10 cellular contexts compared by ENCODE assay signal in the genomic region with DNA sequence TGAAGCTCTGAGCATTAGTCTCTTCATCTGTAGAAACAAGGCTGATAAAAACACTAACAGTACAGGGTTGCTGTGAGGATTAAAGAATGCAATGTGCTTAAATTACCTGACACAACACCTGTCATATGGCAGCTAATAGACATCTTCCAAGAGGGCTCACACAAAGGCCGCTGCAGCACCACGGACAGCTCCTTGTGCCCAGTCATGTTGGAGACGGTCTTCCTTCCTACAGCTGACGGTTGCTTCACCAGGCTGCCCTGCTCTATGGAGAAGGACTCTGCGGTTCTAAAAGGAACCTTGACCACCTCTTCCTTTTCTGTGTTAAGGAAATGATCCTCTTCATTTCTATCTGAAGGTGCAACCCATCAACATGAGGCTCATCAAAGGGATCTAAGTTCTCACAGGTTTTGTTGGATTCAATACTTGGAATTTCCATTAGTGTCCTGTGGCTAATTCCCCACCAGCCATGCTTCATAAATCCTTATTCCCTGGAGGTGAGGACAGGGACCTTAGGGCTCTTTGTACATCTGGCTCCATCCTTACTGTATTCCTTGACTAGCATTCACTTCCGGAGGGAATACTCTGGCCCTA.
DNase-seq lines count a peak whose midpoint lies in the region; ATAC-seq and TF ChIP-seq lines count a peak whose summit lies in the region.
"Had no signal": no experiment of that assay in that cellular context is flagged by ENCODE, and none has a peak within 500 bp of the region (broad histone marks: within the 10 kb centered on the region; RNA-seq: fewer than 3 reads in every experiment).

No MANE protein-coding gene starts in this region.

- in situ Hi-C loops in GM13977 (cut with MboI; ENCODE audit: low pct_unique_long_range_greater_than_20kb, low sequenced_read_pairs, unreplicated experiment): no loop called here

- H3K4me1 Mint-ChIP-seq in activated naive CD8-positive, alpha-beta T cell treated with anti-CD3 and anti-CD28 coated beads, Interleukin-2, amount 50 U/mL, for 24 hours: no peaks in the 10 kb centered on the region
- H3K4me1 Mint-ChIP-seq: activated naive CD4-positive, alpha-beta T cell treated with anti-CD3 and anti-CD28 coated beads, Interleukin-2, amount 50 U/mL, for 24 hours had no signal

- no peak overlapping the region for H3K4me3 Mint-ChIP-seq in activated naive CD8-positive, alpha-beta T cell treated with anti-CD3 and anti-CD28 coated beads, Interleukin-2, amount 50 U/mL, for 24 hours
- H3K4me3 Mint-ChIP-seq: activated naive CD4-positive, alpha-beta T cell treated with anti-CD3 and anti-CD28 coated beads, Interleukin-2, amount 50 U/mL, for 24 hours had no signal

- no peak overlapping the region for H3K4me3 ChIP-seq in lung

- TF ChIP-seq CTCF in lung (IDR thresholded peaks at IDR 0.05; ENCODE audit: control extremely low read depth, extremely low read depth) (no peak), GM13977 (IDR thresholded peaks at IDR 0.05; ENCODE audit: extremely low read depth, insufficient read depth, missing control alignments) (no peak)

- H3K27ac Mint-ChIP-seq in activated naive CD8-positive, alpha-beta T cell treated with anti-CD3 and anti-CD28 coated beads, Interleukin-2, amount 50 U/mL, for 24 hours: no peak overlapping the region
- H3K27ac Mint-ChIP-seq: activated naive CD4-positive, alpha-beta T cell treated with anti-CD3 and anti-CD28 coated beads, Interleukin-2, amount 50 U/mL, for 24 hours had no signal

- H3K27me3 Mint-ChIP-seq in activated naive CD8-positive, alpha-beta T cell treated with anti-CD3 and anti-CD28 coated beads, Interleukin-2, amount 50 U/mL, for 24 hours: peaks cover 8% of the 10 kb centered on the region

- H3K36me3 Mint-ChIP-seq in activated naive CD8-positive, alpha-beta T cell treated with anti-CD3 and anti-CD28 coated beads, Interleukin-2, amount 50 U/mL, for 24 hours (ENCODE audit: low read depth): no peaks in the 10 kb centered on the region
- H3K36me3 Mint-ChIP-seq: activated naive CD4-positive, alpha-beta T cell treated with anti-CD3 and anti-CD28 coated beads, Interleukin-2, amount 50 U/mL, for 24 hours had no signal

- 22% methylated on average over 6 of the region's 6 CpGs for WGBS in lung, 2 donors

- no peaks in the 10 kb centered on the region for H3K9me3 Mint-ChIP-seq in activated naive CD8-positive, alpha-beta T cell treated with anti-CD3 and anti-CD28 coated beads, Interleukin-2, amount 50 U/mL, for 24 hours
- H3K9me3 Mint-ChIP-seq: activated naive CD4-positive, alpha-beta T cell treated with anti-CD3 and anti-CD28 coated beads, Interleukin-2, amount 50 U/mL, for 24 hours had no signal

- H3K27me3 ChIP-seq in lung (ENCODE audit: control insufficient read depth, insufficient read depth): no peaks in the 10 kb centered on the region
- H3K27me3 ChIP-seq: neutrophil had no signal

- H3K27ac ChIP-seq in lung (ENCODE audit: low read depth in 1 of 2, low read length in 1 of 2): no peak overlapping the region
- H3K27ac ChIP-seq: neutrophil had no signal

- ATAC-seq in activated naive CD8-positive, alpha-beta T cell treated with anti-CD3 and anti-CD28 coated beads, Interleukin-2, amount 50 U/mL, for 24 hours: no peak
- no peak for ATAC-seq in lung (ENCODE audit: insufficient read depth, low FRiP score)

- H3K9me3 ChIP-seq in lung (ENCODE audit: control insufficient read depth in 2 of 2, insufficient read depth in 1 of 2, low read length in 1 of 2): no peaks in the 10 kb centered on the region
- H3K9me3 ChIP-seq: neutrophil had no signal

- DNase-seq in ELR (ENCODE audit: low read depth) (peak; percentile 45), NOMO-1 treated with dmso at 0.1 percent for 144 hours (lab: John Stamatoyannopoulos, UW; ENCODE audit: unreplicated experiment) (peak; percentile 24), lung (ENCODE audit: low spot score) (peak; percentile 41), SHP77 treated with DMSO at 0.1 percent for 48 hours (lab: John Stamatoyannopoulos, UW) (no peak), GM13977 (ENCODE audit: low spot score) (no peak), NCI-H1436 (lab: John Stamatoyannopoulos, UW) (no peak), NCI-H187 (lab: John Stamatoyannopoulos, UW) (no peak)
- DNase-seq in activated naive CD8-positive, alpha-beta T cell treated with anti-CD3 and anti-CD28 coated beads, Interleukin-2, amount 50 U/mL, for 24 hours: peak; percentile 46

- no peaks in the 10 kb centered on the region for H3K36me3 ChIP-seq in lung (ENCODE audit: control insufficient read depth in 2 of 2, insufficient read depth in 2 of 2, low read length in 2 of 2)
- H3K36me3 ChIP-seq: neutrophil had no signal

- H3K4me1 ChIP-seq in lung (ENCODE audit: control insufficient read depth in 2 of 2, insufficient read depth in 2 of 2, low read length in 2 of 2): no peaks in the 10 kb centered on the region

Comparison
In these comparisons a context has a peak if more than half of its experiments do, and no peak if none do; other contexts are left out.
1. DNase-seq: peak in ELR (single experiment), NOMO-1 treated with dmso at 0.1 percent for 144 hours (single experiment), activated naive CD8-positive, alpha-beta T cell treated with anti-CD3 and anti-CD28 coated beads, Interleukin-2, amount 50 U/mL, for 24 hours (single experiment) and lung (single experiment); none in SHP77 treated with DMSO at 0.1 percent for 48 hours (single experiment), GM13977 (single experiment), NCI-H1436 (single experiment) and NCI-H187 (0 of 2).